3 cellular contexts compared by ENCODE assay signal in genomic region chr3:160685144-160685766, GRCh38.
TF ChIP-seq lines count a peak whose summit lies in the region.

No MANE protein-coding gene starts in this region.

TF ChIP-seq in liver, 16 proteins besides CTCF, POLR2A, EP300 and RAD21 (continued from another document):
- TF ChIP-seq ZBTB33 (IDR thresholded peaks at IDR 0.05): no peak
- no peak for TF ChIP-seq FOXA1 (IDR thresholded peaks at IDR 0.05)
- no peak for TF ChIP-seq HNF4G (IDR thresholded peaks at IDR 0.05)
- no peak for TF ChIP-seq SP1 (IDR thresholded peaks at IDR 0.05)
- TF ChIP-seq REST (IDR thresholded peaks at IDR 0.05): no peak
- no peak for TF ChIP-seq YY1 (IDR thresholded peaks at IDR 0.05)
- no peak for TF ChIP-seq NR2F2 (IDR thresholded peaks at IDR 0.05)
- no peak for TF ChIP-seq JUND (IDR thresholded peaks at IDR 0.05)
- no peak for TF ChIP-seq MAX (IDR thresholded peaks at IDR 0.05)
- no peak for TF ChIP-seq GABPA (IDR thresholded peaks at IDR 0.05 in 1 of 2, conservative IDR thresholded peaks at IDR 0.05 in 1 of 2)
- no peak for TF ChIP-seq EGR1 (IDR thresholded peaks at IDR 0.05; ENCODE audit: low read depth in 2 of 2)
- no peak for TF ChIP-seq TAF1 (conservative IDR thresholded peaks at IDR 0.05)
- no peak for TF ChIP-seq RXRA (IDR thresholded peaks at IDR 0.05)
- no peak for TF ChIP-seq ATF3 (IDR thresholded peaks at IDR 0.05)

TF ChIP-seq in HepG2, 621 proteins besides CTCF, POLR2A, EP300 and RAD21 (continued from another document):
- TF ChIP-seq ZNF367 (CRISPR knock-in tag; IDR thresholded peaks at IDR 0.05; ENCODE audit: borderline replicate concordance): no peak

TF ChIP-seq in SK-N-SH treated with all-trans-retinoic acid at 6 μM for 48 hours, 23 proteins besides CTCF, POLR2A, EP300 and RAD21 (continued from another document):
- no peak for TF ChIP-seq ZFP3 (CRISPR knock-in tag; IDR thresholded peaks at IDR 0.05)
